Comparison of ENCODE assay signal across 21 cellular contexts in the genomic region with DNA sequence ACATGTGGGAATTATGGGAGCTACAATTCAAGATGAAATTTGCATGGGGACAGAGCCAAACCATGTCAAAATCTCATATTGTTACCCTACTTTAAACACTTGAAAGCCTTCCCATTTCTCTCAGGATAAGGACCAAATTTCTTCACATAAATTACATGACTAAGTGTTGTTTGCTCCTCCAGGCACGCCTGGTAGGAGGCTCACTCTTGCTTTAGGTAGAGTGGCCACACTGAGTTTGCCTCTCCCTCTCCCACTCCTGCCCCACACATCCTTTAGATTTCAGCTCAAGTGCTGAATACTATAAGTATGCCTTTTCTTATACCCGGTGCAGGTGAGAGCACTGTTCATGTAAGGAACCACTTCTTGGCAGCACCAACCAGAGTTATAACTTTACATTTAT.
"Had no signal": no experiment of that assay in that cellular context is flagged by ENCODE, and none has a peak within 500 bp of the region (broad histone marks: within the 10 kb centered on the region; RNA-seq: fewer than 3 reads in every experiment).

No MANE protein-coding gene starts in this region.

- H3K27ac ChIP-seq: colonic mucosa, esophagus squamous epithelium, foreskin keratinocyte, left ventricle myocardium inferior, lower lobe of right lung, psoas muscle, suprapubic skin, thyroid gland, upper lobe of left lung had no signal

- H3K36me3 ChIP-seq: colonic mucosa, esophagus squamous epithelium, left ventricle myocardium inferior, lower lobe of right lung, sigmoid colon, suprapubic skin, thyroid gland, upper lobe of left lung had no signal

- H3K4me3 Mint-ChIP-seq: immature natural killer cell, naive B cell, nephron progenitor cell had no signal

- H3K27me3 ChIP-seq: colonic mucosa, esophagus squamous epithelium, foreskin keratinocyte, sigmoid colon, suprapubic skin, thyroid gland, upper lobe of left lung had no signal

- FAIRE-seq: keratinocyte had no signal

- H3K27ac Mint-ChIP-seq: immature natural killer cell, nephron progenitor cell had no signal

- H3K4me1 ChIP-seq: colonic mucosa, esophagus squamous epithelium, foreskin keratinocyte, lower lobe of right lung, psoas muscle, suprapubic skin, thyroid gland had no signal

- ATAC-seq: foreskin keratinocyte; psoas muscle; stimulated activated naive CD8-positive, alpha-beta T cell treated with anti-CD3 and anti-CD28 coated beads, Interleukin-15, Interleukin-2, amounts not matched to agents 100 U/mL and 50 U/mL, for 24 hours had no signal

- DNase-seq: cerebellar nuclear complex; colonic mucosa; dermis blood vessel endothelial cell; esophagus squamous epithelium; foreskin keratinocyte; immature natural killer cell; left ventricle myocardium inferior; lower lobe of right lung; mesenchymal stem cell; naive B cell; nephron progenitor cell; psoas muscle; sigmoid colon; stimulated activated CD4-positive, alpha-beta T cell treated with anti-CD3 and anti-CD28 coated beads, Interleukin-12 subunit alpha, Interleukin-12 subunit beta, amount 100 ng/mL, for 4 hours; stimulated activated CD4-positive, alpha-beta T cell treated with anti-CD3 and anti-CD28 coated beads, Interleukin-2, amount 100 ng/mL, for 48 hours; stimulated activated naive CD8-positive, alpha-beta T cell treated with anti-CD3 and anti-CD28 coated beads, Interleukin-15, Interleukin-2, amounts not matched to agents 100 U/mL and 50 U/mL, for 24 hours; thyroid gland; upper lobe of left lung had no signal

- H3K9me3 ChIP-seq: colonic mucosa, esophagus squamous epithelium, left ventricle myocardium inferior, lower lobe of right lung, psoas muscle, sigmoid colon, suprapubic skin, thyroid gland, upper lobe of left lung had no signal

- H3K9me3 Mint-ChIP-seq: immature natural killer cell had no signal

- H3K27me3 Mint-ChIP-seq: naive B cell had no signal

- H3K4me3 ChIP-seq: colonic mucosa, esophagus squamous epithelium, left ventricle myocardium inferior, lower lobe of right lung, psoas muscle, sigmoid colon, skin epidermis, suprapubic skin, thyroid gland, upper lobe of left lung had no signal
